Comparison of ENCODE assay signal across 8 cellular contexts in the genomic region with DNA sequence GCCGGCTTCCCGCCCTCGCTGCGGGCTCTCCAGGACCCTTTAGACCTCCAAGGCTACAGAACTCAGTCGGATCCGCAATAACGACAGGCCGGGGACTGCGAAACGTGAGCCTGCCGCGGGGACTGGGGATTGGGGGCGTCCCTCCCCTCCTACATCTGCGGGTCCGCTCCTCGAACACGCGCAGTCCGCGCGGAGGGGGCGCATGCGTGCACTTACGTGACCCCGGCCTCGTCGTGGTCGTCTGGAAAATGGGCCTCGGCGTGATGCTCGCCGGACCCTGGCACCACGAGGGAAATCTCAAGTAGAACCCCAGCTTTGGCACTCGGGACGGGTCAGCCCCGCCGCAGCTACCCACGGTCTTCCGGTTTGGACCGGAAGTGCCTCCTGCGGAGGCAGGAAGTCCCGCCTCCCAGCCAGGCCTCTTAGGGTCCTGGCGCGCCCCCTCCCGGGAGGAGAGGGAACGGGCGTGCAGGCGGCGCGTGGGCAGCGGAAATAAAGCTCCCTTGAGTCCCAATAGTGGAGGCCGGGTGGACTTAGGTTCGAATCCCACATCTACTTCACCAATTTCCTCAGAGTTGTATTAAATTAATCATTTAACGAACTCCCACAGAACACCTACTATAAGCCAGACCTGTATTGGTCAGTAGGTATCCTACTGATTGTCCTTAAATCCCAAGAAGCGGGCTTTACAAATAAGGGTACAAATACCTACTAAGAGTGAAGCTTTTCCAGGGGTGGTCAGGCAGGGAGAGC. TPM values are rescaled to one million over a fixed set of nuclear protein-coding genes. Genes with fewer than 3 reads are reported as not detected.
DNase-seq lines count a peak whose midpoint lies in the region; FAIRE-seq and TF ChIP-seq lines count a peak whose summit lies in the region.

A gene with protein sequence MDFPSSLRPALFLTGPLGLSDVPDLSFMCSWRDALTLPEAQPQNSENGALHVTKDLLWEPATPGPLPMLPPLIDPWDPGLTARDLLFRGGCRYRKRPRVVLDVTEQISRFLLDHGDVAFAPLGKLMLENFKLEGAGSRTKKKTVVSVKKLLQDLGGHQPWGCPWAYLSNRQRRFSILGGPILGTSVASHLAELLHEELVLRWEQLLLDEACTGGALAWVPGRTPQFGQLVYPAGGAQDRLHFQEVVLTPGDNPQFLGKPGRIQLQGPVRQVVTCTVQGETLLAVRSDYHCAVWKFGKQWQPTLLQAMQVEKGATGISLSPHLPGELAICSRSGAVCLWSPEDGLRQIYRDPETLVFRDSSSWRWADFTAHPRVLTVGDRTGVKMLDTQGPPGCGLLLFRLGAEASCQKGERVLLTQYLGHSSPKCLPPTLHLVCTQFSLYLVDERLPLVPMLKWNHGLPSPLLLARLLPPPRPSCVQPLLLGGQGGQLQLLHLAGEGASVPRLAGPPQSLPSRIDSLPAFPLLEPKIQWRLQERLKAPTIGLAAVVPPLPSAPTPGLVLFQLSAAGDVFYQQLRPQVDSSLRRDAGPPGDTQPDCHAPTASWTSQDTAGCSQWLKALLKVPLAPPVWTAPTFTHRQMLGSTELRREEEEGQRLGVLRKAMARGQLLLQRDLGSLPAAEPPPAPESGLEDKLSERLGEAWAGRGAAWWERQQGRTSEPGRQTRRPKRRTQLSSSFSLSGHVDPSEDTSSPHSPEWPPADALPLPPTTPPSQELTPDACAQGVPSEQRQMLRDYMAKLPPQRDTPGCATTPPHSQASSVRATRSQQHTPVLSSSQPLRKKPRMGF (minus strand): TSS at position 373 of the 753 bp plus-strand sequence. CDS start 2,069 bp downstream, outside the sequence.

- WGBS in stomach, 5 donors, result 2 to 4% (median 2%) methylated on average over 35 to 55 of the region's 55 CpGs

- no peak for FAIRE-seq in H54 (lab: Jason Lieb, UNC)

- no peaks in the 10 kb centered on the region for H3K9me2 ChIP-seq in Loucy (replicated peaks; ENCODE audit: low read depth, low read length)
- H3K9me2 ChIP-seq in neural cell (ENCODE audit: insufficient read depth, low read length), result no peaks in the 10 kb centered on the region

- peaks cover 14% of the 10 kb centered on the region for H4K20me1 ChIP-seq in Loucy (ENCODE audit: insufficient read depth, low read length, poor library complexity, severe bottlenecking)
- H4K20me1 ChIP-seq in neural cell (ENCODE audit: insufficient read depth), result no peaks in the 10 kb centered on the region

- intact Hi-C loops in stomach (cut with DNase I; ENCODE audit: low total_unique reads), result loop anchor here (5.0 kb wide), 1 partner anchor 100 kb away; no protein-coding TSS in a partner anchor

- TF ChIP-seq EP300 in neural cell (conservative IDR thresholded peaks at IDR 0.05; ENCODE audit: poor library complexity, severe bottlenecking) (peak; percentile 36), stomach (IDR thresholded peaks at IDR 0.05) (no peak)

- TF ChIP-seq POLR2A in H54 (IDR thresholded peaks at IDR 0.05; ENCODE audit: low read depth, low read length) (peak; percentile 68), stomach (IDR thresholded peaks at IDR 0.05) (no peak)

- H3K4me3 ChIP-seq in Loucy (ENCODE audit: low read length, poor library complexity, severe bottlenecking), result peak within 1 kb of the TSS; percentile 88
- H3K4me3 ChIP-seq in neural cell (ENCODE audit: low read length), result peak within 1 kb of the TSS; percentile 99
- H3K4me3 ChIP-seq in stomach, result peak within 1 kb of the TSS; percentile 74 to 94 (median 89)

- H3K27ac ChIP-seq in neural cell (ENCODE audit: low read length) (peak within 1 kb of the TSS; percentile 60), stomach (peak within 1 kb of the TSS; percentile 49 to 86 (median 82))

- H3K9me3 ChIP-seq in ES-I3 (ENCODE audit: control insufficient read depth, insufficient read depth, low read length), result no peaks in the 10 kb centered on the region
- no peaks in the 10 kb centered on the region for H3K9me3 ChIP-seq in Loucy (ENCODE audit: insufficient read depth, low read depth, low read length)
- H3K9me3 ChIP-seq in neural cell (ENCODE audit: low read length), result no peaks in the 10 kb centered on the region
- no peaks in the 10 kb centered on the region for H3K9me3 ChIP-seq in stomach

- H3K27me3 ChIP-seq in Loucy (ENCODE audit: insufficient read depth, low read length, poor library complexity, severe bottlenecking) (no peaks in the 10 kb centered on the region), neural cell (ENCODE audit: insufficient read depth, low read depth, low read length) (no peaks in the 10 kb centered on the region), stomach (no peaks in the 10 kb centered on the region)

- no peaks in the 10 kb centered on the region for H3F3A ChIP-seq in Loucy (ENCODE audit: low read depth)
- no peaks in the 10 kb centered on the region for H3F3A ChIP-seq in neural cell (ENCODE audit: insufficient read depth, low read length, poor library complexity, severe bottlenecking)

- DNase-seq in H54 (ENCODE audit: insufficient read length, low spot score) (peak; percentile 97), SHP77 treated with DMSO at 0.1 percent for 48 hours (lab: John Stamatoyannopoulos, UW) (peak; percentile 77), fibroblast of the conjunctiva (ENCODE audit: low read depth) (peak; percentile 95), stomach (peak; percentile 97)
- DNase-seq in activated effector memory CD4-positive, alpha-beta T cell treated with anti-CD3 and anti-CD28 coated beads, Interleukin-2, amount 50 U/mL, for 16 hours, result peak; percentile 96

- peaks cover 46% of the 10 kb centered on the region for H3K79me2 ChIP-seq in Loucy (ENCODE audit: insufficient read depth, low read length)
- H3K79me2 ChIP-seq in neural cell (replicated peaks; ENCODE audit: insufficient read depth, low read length), result peaks cover 20% of the 10 kb centered on the region

- TF ChIP-seq RAD21 in neural cell (conservative IDR thresholded peaks at IDR 0.05), result peak; percentile 85

- peaks cover 7% of the 10 kb centered on the region; the same call in 1 of the 2 replicates for H3K36me3 ChIP-seq in ES-I3 (ENCODE audit: insufficient read depth, low read length)
- H3K36me3 ChIP-seq in Loucy (ENCODE audit: insufficient read depth, low read length), result peaks cover 10% of the 10 kb centered on the region; the same call in 1 of the 2 replicates
- no peaks in the 10 kb centered on the region for H3K36me3 ChIP-seq in neural cell (ENCODE audit: insufficient read depth, low read length)
- H3K36me3 ChIP-seq in stomach, result peaks cover 16 to 32% (median 28%) of the 10 kb centered on the region in 4 donors

- H3K4me2 ChIP-seq in Loucy (ENCODE audit: low read depth, low read length, poor library complexity, severe bottlenecking) (peak within 1 kb of the TSS; percentile 88), neural cell (ENCODE audit: low read length) (peak within 1 kb of the TSS; percentile 51)

- H3K4me1 ChIP-seq in ES-I3 (ENCODE audit: insufficient read depth, low read length) (no peaks in the 10 kb centered on the region; the same call in 1 of the 2 replicates), Loucy (ENCODE audit: insufficient read depth, low read length, poor library complexity, severe bottlenecking) (peaks cover 12% of the 10 kb centered on the region), stomach (peaks cover 21 to 34% (median 26%) of the 10 kb centered on the region in 4 donors)

- peak within 1 kb of the TSS; percentile 99 for H2AFZ ChIP-seq in Loucy (ENCODE audit: low read length)
- H2AFZ ChIP-seq in neural cell (ENCODE audit: low read depth, low read length), result peak within 1 kb of the TSS; percentile 96

- TF ChIP-seq CTCF in Loucy (conservative IDR thresholded peaks at IDR 0.05; ENCODE audit: low read length) (peak; percentile 92), neural cell (IDR thresholded peaks at IDR 0.05; ENCODE audit: poor library complexity, severe bottlenecking) (peak; percentile 99), stomach (IDR thresholded peaks at IDR 0.05) (peak in 5 of 7 experiments; percentile 84 to 98 (median 95))

- peak within 1 kb of the TSS; percentile 65 for H3K9ac ChIP-seq in ES-I3 (ENCODE audit: low read depth, low read length)
- peak within 1 kb of the TSS; percentile 85 for H3K9ac ChIP-seq in Loucy (ENCODE audit: low read depth, low read length, poor library complexity, severe bottlenecking)
- peak within 1 kb of the TSS; percentile 85 for H3K9ac ChIP-seq in neural cell (ENCODE audit: low read length)

TF ChIP-seq in neural cell, 6 proteins besides CTCF, POLR2A, EP300 and RAD21:
- TF ChIP-seq SMC3 (conservative IDR thresholded peaks at IDR 0.05; ENCODE audit: poor library complexity) (peak; percentile 83), MXI1 (conservative IDR thresholded peaks at IDR 0.05; ENCODE audit: poor library complexity, severe bottlenecking) (peak; percentile 96), EZH2 (IDR thresholded peaks at IDR 0.05; ENCODE audit: borderline replicate concordance, insufficient read depth, low read length, poor library complexity, severe bottlenecking) (no peak), TAF1 (IDR thresholded peaks at IDR 0.05; ENCODE audit: low read depth) (peak; percentile 57), POLR2AphosphoS5 (IDR thresholded peaks at IDR 0.05) (peak; percentile 76)
- TF ChIP-seq, protein P1, sequence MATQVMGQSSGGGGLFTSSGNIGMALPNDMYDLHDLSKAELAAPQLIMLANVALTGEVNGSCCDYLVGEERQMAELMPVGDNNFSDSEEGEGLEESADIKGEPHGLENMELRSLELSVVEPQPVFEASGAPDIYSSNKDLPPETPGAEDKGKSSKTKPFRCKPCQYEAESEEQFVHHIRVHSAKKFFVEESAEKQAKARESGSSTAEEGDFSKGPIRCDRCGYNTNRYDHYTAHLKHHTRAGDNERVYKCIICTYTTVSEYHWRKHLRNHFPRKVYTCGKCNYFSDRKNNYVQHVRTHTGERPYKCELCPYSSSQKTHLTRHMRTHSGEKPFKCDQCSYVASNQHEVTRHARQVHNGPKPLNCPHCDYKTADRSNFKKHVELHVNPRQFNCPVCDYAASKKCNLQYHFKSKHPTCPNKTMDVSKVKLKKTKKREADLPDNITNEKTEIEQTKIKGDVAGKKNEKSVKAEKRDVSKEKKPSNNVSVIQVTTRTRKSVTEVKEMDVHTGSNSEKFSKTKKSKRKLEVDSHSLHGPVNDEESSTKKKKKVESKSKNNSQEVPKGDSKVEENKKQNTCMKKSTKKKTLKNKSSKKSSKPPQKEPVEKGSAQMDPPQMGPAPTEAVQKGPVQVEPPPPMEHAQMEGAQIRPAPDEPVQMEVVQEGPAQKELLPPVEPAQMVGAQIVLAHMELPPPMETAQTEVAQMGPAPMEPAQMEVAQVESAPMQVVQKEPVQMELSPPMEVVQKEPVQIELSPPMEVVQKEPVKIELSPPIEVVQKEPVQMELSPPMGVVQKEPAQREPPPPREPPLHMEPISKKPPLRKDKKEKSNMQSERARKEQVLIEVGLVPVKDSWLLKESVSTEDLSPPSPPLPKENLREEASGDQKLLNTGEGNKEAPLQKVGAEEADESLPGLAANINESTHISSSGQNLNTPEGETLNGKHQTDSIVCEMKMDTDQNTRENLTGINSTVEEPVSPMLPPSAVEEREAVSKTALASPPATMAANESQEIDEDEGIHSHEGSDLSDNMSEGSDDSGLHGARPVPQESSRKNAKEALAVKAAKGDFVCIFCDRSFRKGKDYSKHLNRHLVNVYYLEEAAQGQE (IDR thresholded peaks at IDR 0.05; ENCODE audit: borderline replicate concordance), result no peak

RNA-seq across cellular contexts. Expression of the gene that starts here (rescaled TPM):
- polyA plus RNA-seq in neural cell (25.5 and 43.3 TPM in 2 replicates), stomach (10 to 100 TPM; 15.3 to 42.0 (median 22.7) TPM)
- 39.9 and 41.6 TPM in 2 replicates for polyA minus RNA-seq in neural cell
- total RNA-seq in stomach, result 100 to 1,000 TPM in 2 of 5 donors, 10 to 100 TPM in 3; 18.9 to 377 (median 40.3) TPM

Comparison
In these comparisons a context has a peak if more than half of its experiments do, and no peak if none do; other contexts are left out.
1. Peak in every context shown above with its lines: DNase-seq, H3K4me3 ChIP-seq and H3K27ac ChIP-seq.